In genomic region chr16:7615565-7615964, GRCh38 we compare ENCODE assay signal across 31 cellular contexts.
DNase-seq lines count a peak whose midpoint lies in the region; ATAC-seq and TF ChIP-seq lines count a peak whose summit lies in the region.
"Had no signal": no experiment of that assay in that cellular context is flagged by ENCODE, and none has a peak within 500 bp of the region (broad histone marks: within the 10 kb centered on the region; RNA-seq: fewer than 3 reads in every experiment).

No MANE protein-coding gene starts in this region.

- 93 to 94% (median 94%) methylated on average over 6 of the region's 6 CpGs for WGBS in psoas muscle, 3 donors

- H3K27me3 ChIP-seq in psoas muscle (ENCODE audit: insufficient read depth in 3 of 3, low read length in 2 of 3) (no peaks in the 10 kb centered on the region), lower lobe of right lung (ENCODE audit: low read depth) (no peaks in the 10 kb centered on the region)
- H3K27me3 ChIP-seq: heart left ventricle had no signal

- H3K4me3 ChIP-seq in psoas muscle (no peak overlapping the region), lower lobe of right lung (no peak overlapping the region)
- H3K4me3 ChIP-seq: coronary artery, heart left ventricle, lung, pancreas, SK-N-MC had no signal

- H3K4me1 ChIP-seq in psoas muscle (peaks cover 5% of the 10 kb centered on the region), lower lobe of right lung (no peaks in the 10 kb centered on the region)
- H3K4me1 ChIP-seq: pancreas had no signal

- ATAC-seq in psoas muscle (peak in 3 of 4 donors; percentile 36 to 69 (median 65)), HG03460 (IDR thresholded peaks at IDR 0.05; ENCODE audit: unreplicated experiment) (no peak), lower lobe of right lung (no peak), GM21786 (IDR thresholded peaks at IDR 0.05; ENCODE audit: unreplicated experiment) (no peak)
- ATAC-seq: activated CD4-positive, alpha-beta T cell treated with anti-CD3 and anti-CD28 coated beads for 36 hours; activated CD8-positive, alpha-beta T cell treated with anti-CD3 and anti-CD28 coated beads, Interleukin-2, amount 10 ng/mL, durations not matched to agents 7 days and 5 days; activated naive CD4-positive, alpha-beta T cell treated with anti-CD3 and anti-CD28 coated beads, Interleukin-2, amount 50 U/mL, for 72 hours; effector memory CD8-positive, alpha-beta T cell; esophagus mucosa; HCT116; heart left ventricle; pancreas; right cardiac atrium had no signal

- TF ChIP-seq CTCF in psoas muscle (IDR thresholded peaks at IDR 0.05) (no peak), lower lobe of right lung (IDR thresholded peaks at IDR 0.05) (no peak)

- peaks cover 0 to 9% of the 10 kb centered on the region in 2 donors for H3K36me3 ChIP-seq in psoas muscle (ENCODE audit: insufficient read depth in 1 of 2, low read depth in 1 of 2)
- H3K36me3 ChIP-seq in lower lobe of right lung = no peaks in the 10 kb centered on the region
- H3K36me3 ChIP-seq: heart left ventricle, pancreas had no signal

- H3K27ac ChIP-seq in psoas muscle (no peak overlapping the region), lower lobe of right lung (no peak overlapping the region)
- H3K27ac ChIP-seq: coronary artery, heart left ventricle, pancreas, RWPE1, SK-N-MC had no signal

- H3K9me3 ChIP-seq in psoas muscle (no peaks in the 10 kb centered on the region), lower lobe of right lung (no peaks in the 10 kb centered on the region)
- H3K9me3 ChIP-seq: heart left ventricle, pancreas had no signal

- DNase-seq in DMS53 (lab: John Stamatoyannopoulos, UW) (peak; percentile 4), DMS53 treated with DMSO at 0.1 percent for 48 hours (lab: John Stamatoyannopoulos, UW; ENCODE audit: unreplicated experiment) (no peak), HT-29 (ENCODE audit: low spot score) (peak; percentile 8), RKO (ENCODE audit: low spot score) (peak; percentile 7), psoas muscle (no peak), lower lobe of right lung (no peak)
- DNase-seq: 8988T; activated CD4-positive, alpha-beta T cell treated with anti-CD3 and anti-CD28 coated beads for 36 hours; activated CD8-positive, alpha-beta T cell treated with anti-CD3 and anti-CD28 coated beads, Interleukin-2, amount 10 ng/mL, durations not matched to agents 7 days and 5 days; anterior cingulate cortex; CD4-positive, alpha-beta memory T cell; effector memory CD8-positive, alpha-beta T cell; foreskin fibroblast; heart left ventricle; KG1; kidney glomerular epithelial cell; NCI-H1436 treated with DMSO at 0.1 percent for 48 hours; NCI-H446 treated with DMSO at 0.1 percent for 48 hours; NK-92 treated with Interleukin-12 subunit alpha and Interleukin-12 subunit beta, amount 100 ng/mL, for 24 hours; pancreas; right cardiac atrium; stimulated activated CD4-positive, alpha-beta T cell treated with anti-CD3 and anti-CD28 coated beads, Interleukin-2, amount 100 ng/mL, for 48 hours had no signal

- intact Hi-C loops in psoas muscle (cut with DNase I) = no loop called here
- intact Hi-C loops in lower lobe of right lung (cut with DNase I) = no loop called here

Comparison
In these comparisons a context has a peak if more than half of its experiments do, and no peak if none do; other contexts are left out.
1. DNase-seq: peak in DMS53 (single experiment), HT-29 (single experiment) and RKO (single experiment); none in DMS53 treated with DMSO at 0.1 percent for 48 hours (single experiment), psoas muscle (0 of 2) and lower lobe of right lung (single experiment).
2. ATAC-seq: peak in psoas muscle (3 of 4); none in HG03460 (single experiment), lower lobe of right lung (0 of 2) and GM21786 (single experiment).